In genomic region chr10:95327367-95327766, GRCh38 we compare ENCODE assay signal across 9 cellular contexts. TPM values are rescaled to one million over a fixed set of nuclear protein-coding genes. Genes with fewer than 3 reads are reported as not detected.
DNase-seq lines count a peak whose midpoint lies in the region; ATAC-seq, FAIRE-seq and TF ChIP-seq lines count a peak whose summit lies in the region.
"Had no signal": no experiment of that assay in that cellular context is flagged by ENCODE, and none has a peak within 500 bp of the region (broad histone marks: within the 10 kb centered on the region; RNA-seq: fewer than 3 reads in every experiment).

No MANE protein-coding gene starts in this region.

- H2AFZ ChIP-seq in K562 (ENCODE audit: low read depth, low read length): no peak overlapping the region

- H3K79me2 ChIP-seq in K562 (ENCODE audit: control insufficient read depth, insufficient read depth, low read length): no peaks in the 10 kb centered on the region

- no peak for TF ChIP-seq POLR2A in K562 (conservative IDR thresholded peaks at IDR 0.05)

- H3K4me1 ChIP-seq in K562 (replicated peaks in 1 of 2; ENCODE audit: control insufficient read depth in 2 of 2, insufficient read depth in 2 of 2, low read length in 2 of 2): peaks cover 15 to 21% of the 10 kb centered on the region in 2 experiments; a peak in 4 of 5 replicates

- no peaks in the 10 kb centered on the region for H3K9me3 Mint-ChIP-seq in activated T-cell treated with anti-CD3 and anti-CD28 coated beads, Interleukin-2, amount 50 U/mL, for 4 hours
- no peaks in the 10 kb centered on the region for H3K9me3 Mint-ChIP-seq in stimulated activated naive CD8-positive, alpha-beta T cell treated with anti-CD3 and anti-CD28 coated beads, Interleukin-15, amount 100 ng/mL, for 72 hours
- no peaks in the 10 kb centered on the region for H3K9me3 Mint-ChIP-seq in activated naive CD8-positive, alpha-beta T cell treated with anti-CD3 and anti-CD28 coated beads for 36 hours

- no peaks in the 10 kb centered on the region for H3K9me3 ChIP-seq in K562 (replicated peaks; ENCODE audit: control insufficient read depth, insufficient read depth, low read depth, low read length)
- H3K9me3 ChIP-seq: A549 had no signal

- intact Hi-C loops in K562 (cut with micrococcal nuclease) (no loop called here), left colon (cut with DNase I, micrococcal nuclease) (no loop called here)

- in situ Hi-C loops in K562 (cut with MboI): no loop called here

- no peak for TF ChIP-seq CTCF in K562 (IDR thresholded peaks at IDR 0.05 in 2 of 3, conservative IDR thresholded peaks at IDR 0.05 in 1 of 3; ENCODE audit: insufficient read depth in 2 of 3, low read depth in 1 of 3, low read length in 3 of 3)

- H3K4me3 ChIP-seq in K562: no peak overlapping the region
- H3K4me3 ChIP-seq: A549 had no signal

- no peak overlapping the region for H3K4me2 ChIP-seq in K562 (ENCODE audit: insufficient read depth, low read length)
- H3K4me2 ChIP-seq: A549 had no signal

- DNase-seq in NCI-H748 (lab: John Stamatoyannopoulos, UW; ENCODE audit: unreplicated experiment) (peak; percentile 17), NCI-H748 treated with DMSO at 0.1 percent for 48 hours (lab: John Stamatoyannopoulos, UW) (no peak), K562 (ENCODE audit: extremely low read depth in 1 of 4, low spot score in 3 of 4) (peak in 1 of 4 experiments; percentile 46), left colon (peak; percentile 51 to 55), SK-N-DZ (ENCODE audit: low spot score) (no peak)
- no peak for DNase-seq in activated T-cell treated with anti-CD3 and anti-CD28 coated beads, Interleukin-2, amount 50 U/mL, for 4 hours
- DNase-seq in stimulated activated naive CD8-positive, alpha-beta T cell treated with anti-CD3 and anti-CD28 coated beads, Interleukin-15, amount 100 ng/mL, for 72 hours: no peak
- no peak for DNase-seq in activated naive CD8-positive, alpha-beta T cell treated with anti-CD3 and anti-CD28 coated beads for 36 hours

- no peaks in the 10 kb centered on the region for H3K27me3 ChIP-seq in K562 (ENCODE audit: control insufficient read depth in 2 of 2, insufficient read depth in 2 of 2, low read length in 2 of 2)

- peak overlapping the region in 1 of 2 experiments; percentile 20; a peak in 1 of 4 replicates for H3K9ac ChIP-seq in K562 (ENCODE audit: insufficient read depth in 1 of 2, low read depth in 2 of 2, low read length in 2 of 2)

- no peaks in the 10 kb centered on the region for H3K36me3 Mint-ChIP-seq in activated T-cell treated with anti-CD3 and anti-CD28 coated beads, Interleukin-2, amount 50 U/mL, for 4 hours (ENCODE audit: insufficient read depth)
- no peaks in the 10 kb centered on the region for H3K36me3 Mint-ChIP-seq in activated naive CD8-positive, alpha-beta T cell treated with anti-CD3 and anti-CD28 coated beads for 36 hours

- CTCF ChIA-PET in K562 (lab: Yijun Ruan, JAX; ENCODE audit: low intra/inter-chr PET ratio): no interaction called here

- FAIRE-seq in K562 (lab: Jason Lieb, UNC): no peak
- FAIRE-seq: A549 had no signal

- no peak overlapping the region for H3K27ac ChIP-seq in K562 (ENCODE audit: extremely low read depth, low read depth, low read length)
- H3K27ac ChIP-seq: A549 had no signal

- ATAC-seq in K562 (peak; percentile 41), left colon (peak; percentile 65)
- no peak for ATAC-seq in activated T-cell treated with anti-CD3 and anti-CD28 coated beads, Interleukin-2, amount 50 U/mL, for 4 hours
- no peak for ATAC-seq in stimulated activated naive CD8-positive, alpha-beta T cell treated with anti-CD3 and anti-CD28 coated beads, Interleukin-15, amount 100 ng/mL, for 72 hours
- ATAC-seq: A549 had no signal

- H4K20me1 ChIP-seq in K562 (replicated peaks; ENCODE audit: control insufficient read depth, insufficient read depth, low read length): no peaks in the 10 kb centered on the region

- POLR2A ChIA-PET in K562 (lab: Yijun Ruan, JAX): interaction anchor here (0.7 to 1.1 kb wide), 2 partner anchors 19 to 729 kb away, joined by 3 to 4 read pairs; no protein-coding TSS in a partner anchor

- TF ChIP-seq EP300 in K562 (IDR thresholded peaks at IDR 0.05; ENCODE audit: low read length): no peak

- peaks cover 2% of the 10 kb centered on the region for H3K9me1 ChIP-seq in K562 (ENCODE audit: control insufficient read depth, insufficient read depth, low read length)

- WGBS in K562 (ENCODE audit: insufficient coverage, low coverage, missing lambda C conversion rate): 29% methylated on average over 5 of the region's 5 CpGs

- TF ChIP-seq RAD21 in K562 (CRISPR knock-in tag; conservative IDR thresholded peaks at IDR 0.05 in 1 of 2, IDR thresholded peaks at IDR 0.05 in 1 of 2): no peak

- H3K27me3 Mint-ChIP-seq in activated T-cell treated with anti-CD3 and anti-CD28 coated beads, Interleukin-2, amount 50 U/mL, for 4 hours (ENCODE audit: low read depth): no peaks in the 10 kb centered on the region
- no peaks in the 10 kb centered on the region for H3K27me3 Mint-ChIP-seq in stimulated activated naive CD8-positive, alpha-beta T cell treated with anti-CD3 and anti-CD28 coated beads, Interleukin-15, amount 100 ng/mL, for 72 hours
- no peaks in the 10 kb centered on the region for H3K27me3 Mint-ChIP-seq in activated naive CD8-positive, alpha-beta T cell treated with anti-CD3 and anti-CD28 coated beads for 36 hours

- no peaks in the 10 kb centered on the region for H3K36me3 ChIP-seq in K562 (ENCODE audit: control insufficient read depth, insufficient read depth, low read length)

- no peak overlapping the region for H3K4me3 Mint-ChIP-seq in activated T-cell treated with anti-CD3 and anti-CD28 coated beads, Interleukin-2, amount 50 U/mL, for 4 hours
- no peak overlapping the region for H3K4me3 Mint-ChIP-seq in stimulated activated naive CD8-positive, alpha-beta T cell treated with anti-CD3 and anti-CD28 coated beads, Interleukin-15, amount 100 ng/mL, for 72 hours
- H3K4me3 Mint-ChIP-seq in activated naive CD8-positive, alpha-beta T cell treated with anti-CD3 and anti-CD28 coated beads for 36 hours: no peak overlapping the region

- BruUV-seq in K562 (replicated peaks; lab: Mats Ljungman, UMichigan): no TSS peak

- H3K4me1 Mint-ChIP-seq in activated T-cell treated with anti-CD3 and anti-CD28 coated beads, Interleukin-2, amount 50 U/mL, for 4 hours (ENCODE audit: low read depth): no peaks in the 10 kb centered on the region
- no peaks in the 10 kb centered on the region for H3K4me1 Mint-ChIP-seq in stimulated activated naive CD8-positive, alpha-beta T cell treated with anti-CD3 and anti-CD28 coated beads, Interleukin-15, amount 100 ng/mL, for 72 hours
- H3K4me1 Mint-ChIP-seq in activated naive CD8-positive, alpha-beta T cell treated with anti-CD3 and anti-CD28 coated beads for 36 hours: no peaks in the 10 kb centered on the region

- no peak overlapping the region for H3K27ac Mint-ChIP-seq in stimulated activated naive CD8-positive, alpha-beta T cell treated with anti-CD3 and anti-CD28 coated beads, Interleukin-15, amount 100 ng/mL, for 72 hours
- H3K27ac Mint-ChIP-seq in activated naive CD8-positive, alpha-beta T cell treated with anti-CD3 and anti-CD28 coated beads for 36 hours: no peak overlapping the region

TF ChIP-seq in K562, 482 proteins besides CTCF, POLR2A, EP300 and RAD21:
- TF ChIP-seq NFIC (IDR thresholded peaks at IDR 0.05): peak; percentile 70
- no peak for TF ChIP-seq GTF3C2 (IDR thresholded peaks at IDR 0.05; ENCODE audit: borderline replicate concordance, extremely low read depth, insufficient read length)

RNA-seq across cellular contexts. Expression of gene PDLIM1, which starts 36.6 kb away (rescaled TPM):
- total RNA-seq in K562 (2011; cell fraction: chromatin; rRNA removed; ENCODE audit: low replicate concordance): 33.7 and 36.9 TPM in 2 replicates
- total RNA-seq in K562 (2011; cell fraction: nucleolus; rRNA removed): 27.2 and 28.5 TPM in 2 replicates
- total RNA-seq in K562 (2011; cell fraction: nucleoplasm; rRNA removed): 37.0 and 40.4 TPM in 2 replicates
- 19.8 and 23.9 TPM in 2 replicates for total RNA-seq in K562 (2014; rRNA removed)
- total RNA-seq in K562 (2014; rRNA removed; fragmentation: Illumina TruSeq; extraction: Trizol): 39.1 and 41.6 TPM in 2 replicates
- 29.6 and 32.7 TPM in 2 replicates for total RNA-seq in K562 (2015; rRNA removed; fragmentation: Illumina TruSeq; extraction: Trizol)
- total RNA-seq in K562 (2021): 110 and 116 TPM in 2 replicates
- polyA plus RNA-seq in K562 (2011; rRNA removed): 47.3 and 71.2 TPM in 2 replicates
- 79.5 and 97.2 TPM in 2 replicates for polyA plus RNA-seq in K562 (2011; cell fraction: cytosol; rRNA removed)
- 42.8 and 45.8 TPM in 2 replicates for polyA plus RNA-seq in K562 (2011; cell fraction: nucleus; rRNA removed)
- polyA plus RNA-seq in K562 (2012): 144 and 169 TPM in 2 replicates
- polyA plus RNA-seq in K562 (2014; fragmentation: Illumina TruSeq; extraction: Trizol): 128 and 164 TPM in 2 replicates
- polyA plus RNA-seq in K562 (2014; fragmentation: Nextera tagmentation; extraction: Ambion mirVana): 10 to 100 TPM; 25.6 to 32.9 TPM
- 56.5 and 59.1 TPM in 2 replicates for polyA plus RNA-seq in K562 (2014; rRNA removed)
- 68.9 and 82.4 TPM in 2 replicates for polyA minus RNA-seq in K562 (2011; rRNA and poly(A)+ RNA removed)
- polyA minus RNA-seq in K562 (2011; cell fraction: cytosol; rRNA and poly(A)+ RNA removed): 67.6 and 71.5 TPM in 2 replicates
- 14.0 and 21.2 TPM in 2 replicates for polyA minus RNA-seq in K562 (2011; cell fraction: nucleus; rRNA and poly(A)+ RNA removed)
- 100 to 1,000 TPM; 342 to 417 TPM for total RNA-seq in left colon
- 1 to 10 TPM in 2 of 3 donors, under 1 TPM in 1; 0.66 to 2.8 (median 1.2) TPM for total RNA-seq in activated T-cell treated with anti-CD3 and anti-CD28 coated beads, Interleukin-2, amount 50 U/mL, for 4 hours
- 1.4 and 1.8 TPM in 2 replicates for polyA plus RNA-seq in SK-N-DZ (2014; cell fraction: cytosol; rRNA removed)
- polyA plus RNA-seq in SK-N-DZ (2014; cell fraction: nucleus; rRNA removed): 0.59 TPM in 1 of 2 replicates, not detected in the other
- 1 to 10 TPM in 1 of 2 experiments, under 1 TPM in 1; 0.70 to 1.6 TPM for total RNA-seq in activated naive CD8-positive, alpha-beta T cell treated with anti-CD3 and anti-CD28 coated beads for 36 hours

Comparison
In these comparisons a context has a peak if more than half of its experiments do, and no peak if none do; other contexts are left out.
1. DNase-seq: peak in NCI-H748 (single experiment) and left colon (2 of 2); none in NCI-H748 treated with DMSO at 0.1 percent for 48 hours (single experiment), activated T-cell treated with anti-CD3 and anti-CD28 coated beads, Interleukin-2, amount 50 U/mL, for 4 hours (single experiment), SK-N-DZ (single experiment), stimulated activated naive CD8-positive, alpha-beta T cell treated with anti-CD3 and anti-CD28 coated beads, Interleukin-15, amount 100 ng/mL, for 72 hours (0 of 2) and activated naive CD8-positive, alpha-beta T cell treated with anti-CD3 and anti-CD28 coated beads for 36 hours (single experiment).
2. ATAC-seq: peak in K562 (single experiment) and left colon (single experiment); none in activated T-cell treated with anti-CD3 and anti-CD28 coated beads, Interleukin-2, amount 50 U/mL, for 4 hours (0 of 2) and stimulated activated naive CD8-positive, alpha-beta T cell treated with anti-CD3 and anti-CD28 coated beads, Interleukin-15, amount 100 ng/mL, for 72 hours (single experiment).
3. RNA of gene PDLIM1, which starts 36.6 kb away (total RNA-seq): 342 to 417 TPM in left colon and 19.8 to 116 TPM in K562; 0.70 to 1.6 TPM in activated naive CD8-positive, alpha-beta T cell treated with anti-CD3 and anti-CD28 coated beads for 36 hours and 0.66 to 2.8 TPM in activated T-cell treated with anti-CD3 and anti-CD28 coated beads, Interleukin-2, amount 50 U/mL, for 4 hours; every median in the first group is over 4 times any median in the second.